ENCODE assay signal across 1 cellular context in genomic region chr15:39056357-39056756, GRCh38.
TF ChIP-seq lines count a peak whose summit lies in the region.

No MANE protein-coding gene starts in this region.

TF ChIP-seq in SK-N-SH, 30 proteins besides CTCF, POLR2A, EP300 and RAD21 (continued from another document):
- no peak for TF ChIP-seq USF2 (IDR thresholded peaks at IDR 0.05; ENCODE audit: borderline replicate concordance, low read depth, low read length)
- no peak for TF ChIP-seq YY1 (IDR thresholded peaks at IDR 0.05; ENCODE audit: low read depth)
- no peak for TF ChIP-seq MAX (IDR thresholded peaks at IDR 0.05; ENCODE audit: low read depth)
- no peak for TF ChIP-seq GABPA (IDR thresholded peaks at IDR 0.05; ENCODE audit: low read depth)
- TF ChIP-seq MEF2A (IDR thresholded peaks at IDR 0.05; ENCODE audit: borderline replicate concordance, low read depth): no peak
- TF ChIP-seq NFIC (IDR thresholded peaks at IDR 0.05; ENCODE audit: borderline replicate concordance): no peak
- TF ChIP-seq EZH2phosphoT487 (IDR thresholded peaks at IDR 0.05; ENCODE audit: borderline replicate concordance, low read depth): no peak
- TF ChIP-seq TCF12 (IDR thresholded peaks at IDR 0.05): no peak
- TF ChIP-seq IRF3 (IDR thresholded peaks at IDR 0.05; ENCODE audit: low read depth, low read length): no peak
- TF ChIP-seq JUND (IDR thresholded peaks at IDR 0.05): no peak
- no peak for TF ChIP-seq SMC3 (IDR thresholded peaks at IDR 0.05; ENCODE audit: low read depth, low read length)
- no peak for TF ChIP-seq FOXM1 (IDR thresholded peaks at IDR 0.05; ENCODE audit: low read depth)
- TF ChIP-seq ZBTB33 (IDR thresholded peaks at IDR 0.05; ENCODE audit: borderline replicate concordance, low read depth): no peak
- no peak for TF ChIP-seq RCOR1 (IDR thresholded peaks at IDR 0.05; ENCODE audit: low read length)
- no peak for TF ChIP-seq TAF1 (IDR thresholded peaks at IDR 0.05; ENCODE audit: borderline replicate concordance, low read depth, low read length)
- no peak for TF ChIP-seq FOXJ3 (CRISPR knock-in tag; IDR thresholded peaks at IDR 0.05)
- no peak for TF ChIP-seq SIN3A (IDR thresholded peaks at IDR 0.05; ENCODE audit: borderline replicate concordance, low read depth, low read length)
- no peak for TF ChIP-seq PBX3 (IDR thresholded peaks at IDR 0.05)
- TF ChIP-seq USF1 (IDR thresholded peaks at IDR 0.05; ENCODE audit: borderline replicate concordance, low read depth): no peak
